ENCODE assay signal across 1 cellular context in the genomic region with DNA sequence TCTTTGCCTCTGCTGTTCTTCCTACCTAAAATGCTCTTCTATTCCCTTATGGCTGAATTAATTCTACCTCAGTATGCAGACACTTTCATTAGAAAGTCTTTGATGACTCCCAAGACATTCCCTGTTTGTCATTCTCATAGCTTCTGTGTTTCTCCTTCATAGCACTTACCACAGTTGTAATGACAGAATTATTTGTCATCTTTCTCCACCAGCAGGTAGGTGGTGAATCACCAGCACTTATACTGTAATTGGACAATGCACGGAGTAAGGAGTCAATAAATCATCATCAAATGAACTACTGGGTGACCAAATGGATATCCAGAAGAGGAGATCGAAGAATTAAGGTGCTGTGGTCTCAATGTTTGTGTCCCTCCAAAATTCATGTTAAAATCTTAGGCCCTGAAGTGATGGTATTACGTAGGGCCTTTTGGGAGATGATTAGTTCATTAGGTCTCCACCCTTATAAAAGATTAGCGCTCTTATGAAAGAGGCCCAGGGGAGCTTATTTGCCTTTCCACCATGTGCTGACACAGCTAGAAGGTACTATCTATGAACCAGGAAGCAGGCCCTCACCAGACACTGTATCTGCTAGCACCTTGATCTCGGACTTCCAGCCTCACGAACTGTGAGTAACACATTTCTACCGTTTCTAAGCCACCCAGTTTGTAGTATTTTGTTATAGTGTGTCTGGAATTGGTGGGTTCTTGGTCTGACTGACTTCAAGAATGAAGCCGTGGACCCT.
TF ChIP-seq lines count a peak whose summit lies in the region.

No MANE protein-coding gene starts in this region.

TF ChIP-seq in HCT116, 20 proteins besides CTCF, POLR2A, EP300 and RAD21:
- TF ChIP-seq FOSL1 (IDR thresholded peaks at IDR 0.05; ENCODE audit: low read depth) (peak; percentile 75), CBX3 (IDR thresholded peaks at IDR 0.05; ENCODE audit: low read depth) (peak; percentile 65; the same call in 1 of the 2 replicates), SP1 (IDR thresholded peaks at IDR 0.05; ENCODE audit: low read depth) (peak; percentile 52), JUND (IDR thresholded peaks at IDR 0.05) (peak; percentile 63), SRF (IDR thresholded peaks at IDR 0.05; ENCODE audit: low read depth) (peak; percentile 44; the same call in 1 of the 2 replicates)
- TF ChIP-seq, protein P1, sequence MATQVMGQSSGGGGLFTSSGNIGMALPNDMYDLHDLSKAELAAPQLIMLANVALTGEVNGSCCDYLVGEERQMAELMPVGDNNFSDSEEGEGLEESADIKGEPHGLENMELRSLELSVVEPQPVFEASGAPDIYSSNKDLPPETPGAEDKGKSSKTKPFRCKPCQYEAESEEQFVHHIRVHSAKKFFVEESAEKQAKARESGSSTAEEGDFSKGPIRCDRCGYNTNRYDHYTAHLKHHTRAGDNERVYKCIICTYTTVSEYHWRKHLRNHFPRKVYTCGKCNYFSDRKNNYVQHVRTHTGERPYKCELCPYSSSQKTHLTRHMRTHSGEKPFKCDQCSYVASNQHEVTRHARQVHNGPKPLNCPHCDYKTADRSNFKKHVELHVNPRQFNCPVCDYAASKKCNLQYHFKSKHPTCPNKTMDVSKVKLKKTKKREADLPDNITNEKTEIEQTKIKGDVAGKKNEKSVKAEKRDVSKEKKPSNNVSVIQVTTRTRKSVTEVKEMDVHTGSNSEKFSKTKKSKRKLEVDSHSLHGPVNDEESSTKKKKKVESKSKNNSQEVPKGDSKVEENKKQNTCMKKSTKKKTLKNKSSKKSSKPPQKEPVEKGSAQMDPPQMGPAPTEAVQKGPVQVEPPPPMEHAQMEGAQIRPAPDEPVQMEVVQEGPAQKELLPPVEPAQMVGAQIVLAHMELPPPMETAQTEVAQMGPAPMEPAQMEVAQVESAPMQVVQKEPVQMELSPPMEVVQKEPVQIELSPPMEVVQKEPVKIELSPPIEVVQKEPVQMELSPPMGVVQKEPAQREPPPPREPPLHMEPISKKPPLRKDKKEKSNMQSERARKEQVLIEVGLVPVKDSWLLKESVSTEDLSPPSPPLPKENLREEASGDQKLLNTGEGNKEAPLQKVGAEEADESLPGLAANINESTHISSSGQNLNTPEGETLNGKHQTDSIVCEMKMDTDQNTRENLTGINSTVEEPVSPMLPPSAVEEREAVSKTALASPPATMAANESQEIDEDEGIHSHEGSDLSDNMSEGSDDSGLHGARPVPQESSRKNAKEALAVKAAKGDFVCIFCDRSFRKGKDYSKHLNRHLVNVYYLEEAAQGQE (IDR thresholded peaks at IDR 0.05; ENCODE audit: low read depth): no peak
